Comparison of ENCODE assay signal across 11 cellular contexts in genomic region chr6:140051521-140052455, GRCh38.
DNase-seq lines count a peak whose midpoint lies in the region; ATAC-seq and TF ChIP-seq lines count a peak whose summit lies in the region.
"Had no signal": no experiment of that assay in that cellular context is flagged by ENCODE, and none has a peak within 500 bp of the region (broad histone marks: within the 10 kb centered on the region; RNA-seq: fewer than 3 reads in every experiment).

No MANE protein-coding gene starts in this region.

- H3K23me2 ChIP-seq in H9 (ENCODE audit: insufficient read length, low read depth, low read length, poor library complexity, severe bottlenecking), result no peaks in the 10 kb centered on the region

- peaks cover 4% of the 10 kb centered on the region for H3K36me3 Mint-ChIP-seq in osteocyte (ENCODE audit: unreplicated experiment)
- H3K36me3 Mint-ChIP-seq in H9 (ENCODE audit: insufficient read depth in 1 of 3, low read depth in 3 of 3), result no peaks in the 10 kb centered on the region

- no peak for ATAC-seq in left lobe of liver

- H3K9me3 Mint-ChIP-seq in osteocyte (ENCODE audit: unreplicated experiment), result peaks cover 14% of the 10 kb centered on the region
- peaks cover 0 to 4% of the 10 kb centered on the region in 2 experiments; a peak in 1 of 5 replicates for H3K9me3 Mint-ChIP-seq in H9

- no peak for TF ChIP-seq CTCF in osteocyte (IDR thresholded peaks at IDR 0.05)
- no peak for TF ChIP-seq CTCF in H9 (conservative IDR thresholded peaks at IDR 0.05)

- H3K4me1 Mint-ChIP-seq in osteocyte (ENCODE audit: unreplicated experiment), result peaks cover 53% of the 10 kb centered on the region
- peaks cover 26 to 34% of the 10 kb centered on the region in 2 experiments for H3K4me1 Mint-ChIP-seq in H9

- H4K8ac ChIP-seq in H9 (replicated peaks; ENCODE audit: insufficient read length, low read depth, low read length), result no peak overlapping the region

- H4K20me1 ChIP-seq in H9 (ENCODE audit: control insufficient read depth, insufficient read depth, insufficient read length), result no peaks in the 10 kb centered on the region

- H3K4me1 ChIP-seq in H9 (ENCODE audit: insufficient read depth, low read length), result peaks cover 15% of the 10 kb centered on the region; the same call in 1 of the 2 replicates
- H3K4me1 ChIP-seq: spleen, stomach had no signal

- no peak overlapping the region for H2BK120ac ChIP-seq in H9 (ENCODE audit: low read depth, low read length, poor library complexity, severe bottlenecking)

- no peak overlapping the region for H3K4me3 Mint-ChIP-seq in osteocyte (ENCODE audit: unreplicated experiment)
- no peak overlapping the region for H3K4me3 Mint-ChIP-seq in H9

- no peak overlapping the region for H3K9ac ChIP-seq in H9 (ENCODE audit: extremely low read depth, insufficient read length, low read length)

- H2BK5ac ChIP-seq in H9 (ENCODE audit: insufficient read length, low read length), result no peak overlapping the region

- no peak overlapping the region for H3K27ac ChIP-seq in H9 (ENCODE audit: insufficient read length, low read depth, low read length)
- H3K27ac ChIP-seq: spleen, stomach had no signal

- no peak overlapping the region for H2AK5ac ChIP-seq in H9 (ENCODE audit: insufficient read length, low read length)

- peak; percentile 71 for DNase-seq in GM03348 (ENCODE audit: low spot score)
- DNase-seq in NCI-H526 (lab: John Stamatoyannopoulos, UW), result peak; percentile 52 to 65
- peak; percentile 22 to 77 for DNase-seq in dermis microvascular lymphatic vessel endothelial cell (ENCODE audit: low read depth in 2 of 2)
- no peak for DNase-seq in osteocyte (ENCODE audit: extremely low spot score, unreplicated experiment)
- DNase-seq in H9, result no peak
- DNase-seq in SKM-1 (lab: John Stamatoyannopoulos, UW; ENCODE audit: unreplicated experiment), result no peak
- DNase-seq in activated gamma-delta T cell treated with Interleukin-2 at 50 U/mL for 16 hours, result no peak
- DNase-seq in left lobe of liver (ENCODE audit: low spot score), result no peak
- DNase-seq: spleen, stomach, T-helper 1 cell had no signal

- H3K27me3 ChIP-seq in H9 (ENCODE audit: insufficient read depth, low read length), result no peaks in the 10 kb centered on the region
- H3K27me3 ChIP-seq: spleen, stomach had no signal

- H3K79me1 ChIP-seq in H9 (ENCODE audit: insufficient read depth, low read depth, low read length, poor library complexity, severe bottlenecking), result no peaks in the 10 kb centered on the region

- H3K4me2 ChIP-seq in H9 (ENCODE audit: insufficient read depth, insufficient read length, low read length), result no peak overlapping the region

- H4K5ac ChIP-seq in H9 (ENCODE audit: insufficient read length, low read depth, low read length), result no peak overlapping the region

- H3K18ac ChIP-seq in H9 (ENCODE audit: insufficient read length, low read depth, low read length), result no peak overlapping the region

- no peak overlapping the region for H2BK12ac ChIP-seq in H9 (ENCODE audit: insufficient read length, low read depth, low read length)

- H3K9me3 ChIP-seq in H9 (ENCODE audit: control insufficient read depth, low read depth, low read length), result no peaks in the 10 kb centered on the region
- H3K9me3 ChIP-seq: stomach had no signal

- H3K14ac ChIP-seq in H9 (ENCODE audit: insufficient read depth, low read length), result no peak overlapping the region

- peak overlapping the region; percentile 61 for H3K27ac Mint-ChIP-seq in osteocyte (ENCODE audit: unreplicated experiment)
- no peak overlapping the region for H3K27ac Mint-ChIP-seq in H9

- H3K56ac ChIP-seq in H9 (ENCODE audit: insufficient read length, low read depth, low read length), result no peak overlapping the region

- no peak overlapping the region for H3T11ph ChIP-seq in H9 (ENCODE audit: low read length)

- no peak overlapping the region for H2BK20ac ChIP-seq in H9 (ENCODE audit: low read depth, low read length, poor library complexity, severe bottlenecking)

- H3K79me2 ChIP-seq in H9 (ENCODE audit: insufficient read depth, low read length), result no peaks in the 10 kb centered on the region

- H3K4ac ChIP-seq in H9 (ENCODE audit: low read depth, low read length), result no peak overlapping the region

- no peak overlapping the region for H2AFZ ChIP-seq in H9 (ENCODE audit: low read length)

- H4K91ac ChIP-seq in H9 (ENCODE audit: insufficient read length, low read depth, low read length), result no peak overlapping the region

- H3K27me3 Mint-ChIP-seq in osteocyte (ENCODE audit: unreplicated experiment), result no peaks in the 10 kb centered on the region
- H3K27me3 Mint-ChIP-seq in H9 (ENCODE audit: low read depth), result no peaks in the 10 kb centered on the region

- no peak overlapping the region for H3K23ac ChIP-seq in H9 (ENCODE audit: insufficient read length, low read depth, low read length)

- no peak overlapping the region for H2BK15ac ChIP-seq in H9 (ENCODE audit: low read depth, low read length)

- WGBS in H9 (ENCODE audit: extremely low coverage, insufficient read length, low lambda C conversion rate), result no CpG with 5 or more reads among the region's 6 CpGs

Comparison
In these comparisons a context has a peak if more than half of its experiments do, and no peak if none do; other contexts are left out.
1. DNase-seq: peak in GM03348 (single experiment), NCI-H526 (2 of 2) and dermis microvascular lymphatic vessel endothelial cell (2 of 2); none in osteocyte (single experiment), H9 (single experiment), SKM-1 (single experiment), activated gamma-delta T cell treated with Interleukin-2 at 50 U/mL for 16 hours (single experiment) and left lobe of liver (single experiment).